22 cellular contexts compared by ENCODE assay signal in genomic region chr9:74414325-74414724, GRCh38.
"Had no signal": no experiment of that assay in that cellular context is flagged by ENCODE, and none has a peak within 500 bp of the region (broad histone marks: within the 10 kb centered on the region; RNA-seq: fewer than 3 reads in every experiment).

No MANE protein-coding gene starts in this region.

- ATAC-seq: effector memory CD8-positive, alpha-beta T cell; gastroesophageal sphincter; left cardiac atrium; naive thymus-derived CD4-positive, alpha-beta T cell; pancreas; right lobe of liver; stimulated activated memory B cell treated with anti-CD40 and anti-IgM and Interleukin-4, amounts not matched to agents 10 μg/mL and 1 μg/mL and 100 μg/mL, for 72 hours; stimulated activated naive CD8-positive, alpha-beta T cell treated with anti-CD3 and anti-CD28 coated beads, Interleukin-15, amount 100 ng/mL, for 72 hours had no signal

- H3K4me3 ChIP-seq: esophagus squamous epithelium, gastroesophageal sphincter, pancreas, right lobe of liver, thoracic aorta had no signal

- DNase-seq: cerebellar nuclear complex; effector memory CD8-positive, alpha-beta T cell; esophagus squamous epithelium; foreskin fibroblast; glutamatergic neuron; islet precursor cell; left cardiac atrium; naive thymus-derived CD4-positive, alpha-beta T cell; nucleus accumbens; pancreas; retina; right lobe of liver; stimulated activated CD4-positive, alpha-beta T cell treated with anti-CD3 and anti-CD28 coated beads, Interleukin-4, amount 100 ng/mL, for 1 hour; stimulated activated CD8-positive, alpha-beta memory T cell treated with anti-CD3 and anti-CD28 coated beads, Interleukin-4, amount 100 ng/mL, for 48 hours; stimulated activated naive CD8-positive, alpha-beta T cell treated with anti-CD3 and anti-CD28 coated beads, Interleukin-15, amount 100 ng/mL, for 72 hours; trophoblast cell had no signal

- H3K4me1 Mint-ChIP-seq: naive thymus-derived CD4-positive, alpha-beta T cell; stimulated activated memory B cell treated with anti-CD40 and anti-IgM and Interleukin-4, amounts not matched to agents 10 μg/mL and 1 μg/mL and 100 μg/mL, for 72 hours had no signal

- H3K9me3 Mint-ChIP-seq: dendritic cell treated with granulocyte-macrophage colony-stimulating factor and Interleukin-4, amounts not matched to agents 40 ng/mL and 50 ng/mL, for 4 days had no signal

- H3K4me3 Mint-ChIP-seq: dendritic cell treated with granulocyte-macrophage colony-stimulating factor and Interleukin-4, amounts not matched to agents 40 ng/mL and 50 ng/mL, for 4 days; effector memory CD8-positive, alpha-beta T cell; naive thymus-derived CD4-positive, alpha-beta T cell; neural crest cell; stimulated activated memory B cell treated with anti-CD40 and anti-IgM and Interleukin-4, amounts not matched to agents 10 μg/mL and 1 μg/mL and 100 μg/mL, for 72 hours; stimulated activated naive CD8-positive, alpha-beta T cell treated with anti-CD3 and anti-CD28 coated beads, Interleukin-15, amount 100 ng/mL, for 72 hours had no signal

- H3K27ac Mint-ChIP-seq: dendritic cell treated with granulocyte-macrophage colony-stimulating factor and Interleukin-4, amounts not matched to agents 40 ng/mL and 50 ng/mL, for 4 days; effector memory CD8-positive, alpha-beta T cell; naive thymus-derived CD4-positive, alpha-beta T cell; progenitor cell of endocrine pancreas; stimulated activated memory B cell treated with anti-CD40 and anti-IgM and Interleukin-4, amounts not matched to agents 10 μg/mL and 1 μg/mL and 100 μg/mL, for 72 hours; stimulated activated naive CD8-positive, alpha-beta T cell treated with anti-CD3 and anti-CD28 coated beads, Interleukin-15, amount 100 ng/mL, for 72 hours had no signal

- H3K27me3 Mint-ChIP-seq: dendritic cell treated with granulocyte-macrophage colony-stimulating factor and Interleukin-4, amounts not matched to agents 40 ng/mL and 50 ng/mL, for 4 days; effector memory CD8-positive, alpha-beta T cell; stimulated activated memory B cell treated with anti-CD40 and anti-IgM and Interleukin-4, amounts not matched to agents 10 μg/mL and 1 μg/mL and 100 μg/mL, for 72 hours; stimulated activated naive CD8-positive, alpha-beta T cell treated with anti-CD3 and anti-CD28 coated beads, Interleukin-15, amount 100 ng/mL, for 72 hours had no signal

- H3K36me3 Mint-ChIP-seq: naive thymus-derived CD4-positive, alpha-beta T cell; stimulated activated memory B cell treated with anti-CD40 and anti-IgM and Interleukin-4, amounts not matched to agents 10 μg/mL and 1 μg/mL and 100 μg/mL, for 72 hours had no signal
